ENCODE assay signal across 8 cellular contexts in the genomic region with DNA sequence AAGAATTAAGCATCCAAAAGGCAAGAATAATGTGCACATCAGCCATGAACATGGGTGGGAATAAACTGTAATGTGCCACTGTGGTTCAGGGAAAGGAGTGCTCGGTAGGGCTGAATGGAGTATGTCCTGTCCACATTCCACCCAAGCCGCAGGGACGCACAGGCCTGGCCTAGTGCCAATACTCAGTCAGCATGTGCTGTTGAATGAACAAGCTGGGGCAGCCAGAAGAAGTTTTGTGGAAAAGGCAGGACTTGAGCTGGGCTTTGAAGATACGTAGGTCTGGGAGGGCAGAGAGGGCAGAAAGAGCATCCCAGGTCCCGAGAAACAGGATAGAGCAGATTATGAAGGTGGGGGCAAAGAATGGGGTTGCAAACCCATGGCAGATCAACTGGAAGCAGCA.
DNase-seq lines count a peak whose midpoint lies in the region; ATAC-seq, FAIRE-seq and TF ChIP-seq lines count a peak whose summit lies in the region.

No MANE protein-coding gene starts in this region.

- no peak overlapping the region for H3K4me3 ChIP-seq in fibroblast of pulmonary artery (replicated peaks; ENCODE audit: low read depth, low read length)
- no peak overlapping the region for H3K4me3 ChIP-seq in pancreas

- ATAC-seq in pancreas, result peak; percentile 37 to 47 (median 41)
- ATAC-seq in activated T-cell treated with anti-CD3 and anti-CD28 coated beads, Interleukin-2, amount 50 U/mL, for 4 hours, result no peak

- H3K4me1 Mint-ChIP-seq in activated T-cell treated with anti-CD3 and anti-CD28 coated beads, Interleukin-2, amount 50 U/mL, for 4 hours (ENCODE audit: low read depth), result peaks cover 19% of the 10 kb centered on the region
- H3K4me1 Mint-ChIP-seq in glutamatergic neuron (ENCODE audit: low read depth, unreplicated experiment), result no peaks in the 10 kb centered on the region

- peak overlapping the region in 1 of 4 donors; percentile 75 for H3K27ac ChIP-seq in pancreas

- no peaks in the 10 kb centered on the region for H3K36me3 ChIP-seq in pancreas

- 37 to 38% methylated on average over 5 of the region's 5 CpGs for WGBS in pancreas, 2 donors

- no peaks in the 10 kb centered on the region for H3K4me1 ChIP-seq in pancreas

- peaks cover 9% of the 10 kb centered on the region for H3K36me3 Mint-ChIP-seq in activated T-cell treated with anti-CD3 and anti-CD28 coated beads, Interleukin-2, amount 50 U/mL, for 4 hours (ENCODE audit: insufficient read depth)
- H3K36me3 Mint-ChIP-seq in glutamatergic neuron (ENCODE audit: unreplicated experiment), result no peaks in the 10 kb centered on the region

- no peak for FAIRE-seq in pancreas (lab: Jason Lieb, UNC)

- TF ChIP-seq CTCF in fibroblast of pulmonary artery (IDR thresholded peaks at IDR 0.05; ENCODE audit: low read length, missing control alignments) (no peak), pancreas (IDR thresholded peaks at IDR 0.05) (no peak), glutamatergic neuron (IDR thresholded peaks at IDR 0.05; ENCODE audit: partially characterized antibody, unreplicated experiment) (no peak)

- no peak overlapping the region for H3K4me3 Mint-ChIP-seq in activated T-cell treated with anti-CD3 and anti-CD28 coated beads, Interleukin-2, amount 50 U/mL, for 4 hours
- no peak overlapping the region for H3K4me3 Mint-ChIP-seq in glutamatergic neuron (ENCODE audit: unreplicated experiment)

- H3K27me3 Mint-ChIP-seq in activated T-cell treated with anti-CD3 and anti-CD28 coated beads, Interleukin-2, amount 50 U/mL, for 4 hours (ENCODE audit: low read depth), result no peaks in the 10 kb centered on the region
- no peaks in the 10 kb centered on the region for H3K27me3 Mint-ChIP-seq in glutamatergic neuron (ENCODE audit: unreplicated experiment)

- H3K27ac Mint-ChIP-seq in glutamatergic neuron (ENCODE audit: unreplicated experiment), result no peak overlapping the region

- DNase-seq in Daoy (ENCODE audit: low read depth), result peak; percentile 80
- DNase-seq in RPMI7951 (ENCODE audit: low read depth), result peak; percentile 89
- DNase-seq in fibroblast of pulmonary artery (ENCODE audit: low read depth), result peak; percentile 91
- DNase-seq in pancreas, result peak in 4 of 6 donors; percentile 16 to 54 (median 34)
- no peak for DNase-seq in NCI-H1694 (lab: John Stamatoyannopoulos, UW)
- DNase-seq in activated T-cell treated with anti-CD3 and anti-CD28 coated beads, Interleukin-2, amount 50 U/mL, for 4 hours, result no peak
- DNase-seq in glutamatergic neuron, result no peak
- DNase-seq in SW 1271 (lab: John Stamatoyannopoulos, UW), result no peak

- H3K9me3 Mint-ChIP-seq in activated T-cell treated with anti-CD3 and anti-CD28 coated beads, Interleukin-2, amount 50 U/mL, for 4 hours, result no peaks in the 10 kb centered on the region
- H3K9me3 Mint-ChIP-seq in glutamatergic neuron (ENCODE audit: unreplicated experiment), result no peaks in the 10 kb centered on the region

- intact Hi-C loops in pancreas (cut with DNase I), result no loop called here

- no peaks in the 10 kb centered on the region for H3K27me3 ChIP-seq in pancreas

- H3K9me3 ChIP-seq in pancreas, result no peaks in the 10 kb centered on the region

Comparison
In these comparisons a context has a peak if more than half of its experiments do, and no peak if none do; other contexts are left out.
1. DNase-seq: peak in Daoy (single experiment), RPMI7951 (single experiment), fibroblast of pulmonary artery (single experiment) and pancreas (4 of 6); none in NCI-H1694 (single experiment), activated T-cell treated with anti-CD3 and anti-CD28 coated beads, Interleukin-2, amount 50 U/mL, for 4 hours (single experiment), glutamatergic neuron (single experiment) and SW 1271 (0 of 2).
2. ATAC-seq: peak in pancreas (4 of 4); none in activated T-cell treated with anti-CD3 and anti-CD28 coated beads, Interleukin-2, amount 50 U/mL, for 4 hours (0 of 2).